Comparison of ENCODE assay signal across 29 cellular contexts in genomic region chr2:67719351-67719750, GRCh38.
"Had no signal": no experiment of that assay in that cellular context is flagged by ENCODE, and none has a peak within 500 bp of the region (broad histone marks: within the 10 kb centered on the region; RNA-seq: fewer than 3 reads in every experiment).

No MANE protein-coding gene starts in this region.

- H3K27me3 ChIP-seq: esophagus squamous epithelium, right atrium auricular region, spleen, testis, transverse colon had no signal

- ATAC-seq: activated CD4-positive, CD25-positive, alpha-beta regulatory T cell treated with anti-CD3 and anti-CD28 coated beads, Interleukin-2, amount 50 U/mL, for 24 hours; mucosa of descending colon; natural killer cell treated with Interleukin-12 subunit alpha and Interleukin-12 subunit beta and Interleukin-15 and Interleukin-18, amount 100 ng/mL, for 72 hours; stimulated activated naive CD8-positive, alpha-beta T cell treated with anti-CD3 and anti-CD28 coated beads, Interleukin-15, Interleukin-2, amounts not matched to agents 100 U/mL and 50 U/mL, for 24 hours had no signal

- H3K27ac Mint-ChIP-seq: activated naive CD4-positive, alpha-beta T cell treated with anti-CD3 and anti-CD28 coated beads, Interleukin-2, amount 10 ng/mL, durations not matched to agents 7 days and 5 days; activated naive CD8-positive, alpha-beta T cell treated with anti-CD3 and anti-CD28 coated beads, Interleukin-2, amount 10 ng/mL, durations not matched to agents 7 days and 5 days; natural killer cell treated with Interleukin-12 subunit alpha and Interleukin-12 subunit beta and Interleukin-15 and Interleukin-18, amount 100 ng/mL, for 72 hours; T-helper 1 cell treated with Interleukin-12 subunit alpha and Interleukin-12 subunit beta and Interleukin-4 antibody, amounts not matched to agents 30 μg/mL and 1 μg/mL, for 36 hours had no signal

- H3K36me3 ChIP-seq: esophagus squamous epithelium, left ventricle myocardium inferior, right atrium auricular region, spleen, transverse colon, WERI-Rb-1 had no signal

- DNase-seq: activated CD4-positive, alpha-beta T cell treated with anti-CD3 and anti-CD28 coated beads for 48 hours; activated CD4-positive, alpha-beta T cell treated with anti-CD3 and anti-CD28 coated beads, Interleukin-2, amount 50 U/mL, for 48 hours; activated CD8-positive, alpha-beta memory T cell treated with anti-CD3 and anti-CD28 coated beads, Interleukin-2, amount 50 U/mL, for 4 hours; activated gamma-delta T cell; activated naive CD4-positive, alpha-beta T cell treated with anti-CD3 and anti-CD28 coated beads, Interleukin-2, amount 10 ng/mL, durations not matched to agents 7 days and 5 days; activated naive CD8-positive, alpha-beta T cell treated with anti-CD3 and anti-CD28 coated beads, Interleukin-2, amount 10 ng/mL, durations not matched to agents 7 days and 5 days; activated T-cell treated with anti-CD3 and anti-CD28 coated beads, Interleukin-2, amount 50 U/mL, for 1 hour; amygdala; dermis blood vessel endothelial cell; effector CD4-positive, alpha-beta T cell; esophagus squamous epithelium; foreskin melanocyte; left ventricle myocardium inferior; mesendoderm; mucosa of descending colon; spleen; stimulated activated CD4-positive, alpha-beta T cell treated with anti-CD3 and anti-CD28 coated beads, Interleukin-2, amount 100 ng/mL, for 48 hours; stimulated activated naive CD8-positive, alpha-beta T cell treated with anti-CD3 and anti-CD28 coated beads, Interleukin-15, Interleukin-2, amounts not matched to agents 100 U/mL and 50 U/mL, for 24 hours; T1000; testis; transverse colon; WERI-Rb-1 had no signal

- H3K4me1 ChIP-seq: esophagus squamous epithelium, left ventricle myocardium inferior, right atrium auricular region, spleen, testis, transverse colon had no signal

- H3K9me3 ChIP-seq: esophagus squamous epithelium, left ventricle myocardium inferior, mucosa of descending colon, right atrium auricular region, testis, transverse colon had no signal

- H3K4me1 Mint-ChIP-seq: activated naive CD4-positive, alpha-beta T cell treated with anti-CD3 and anti-CD28 coated beads, Interleukin-2, amount 10 ng/mL, durations not matched to agents 7 days and 5 days; activated naive CD8-positive, alpha-beta T cell treated with anti-CD3 and anti-CD28 coated beads, Interleukin-2, amount 10 ng/mL, durations not matched to agents 7 days and 5 days; central memory CD8-positive, alpha-beta T cell had no signal

- H3K36me3 Mint-ChIP-seq: activated naive CD4-positive, alpha-beta T cell treated with anti-CD3 and anti-CD28 coated beads, Interleukin-2, amount 10 ng/mL, durations not matched to agents 7 days and 5 days; activated naive CD8-positive, alpha-beta T cell treated with anti-CD3 and anti-CD28 coated beads, Interleukin-2, amount 10 ng/mL, durations not matched to agents 7 days and 5 days; natural killer cell treated with Interleukin-12 subunit alpha and Interleukin-12 subunit beta and Interleukin-15 and Interleukin-18, amount 100 ng/mL, for 72 hours had no signal

- H3K4me3 ChIP-seq: esophagus squamous epithelium, left ventricle myocardium inferior, lung, mucosa of descending colon, right atrium auricular region, spleen, testis, transverse colon had no signal

- H3K27ac ChIP-seq: epithelial cell of prostate, esophagus squamous epithelium, left ventricle myocardium inferior, right atrium auricular region, spleen, testis, transverse colon, WERI-Rb-1 had no signal

- H3K27me3 Mint-ChIP-seq: activated naive CD4-positive, alpha-beta T cell treated with anti-CD3 and anti-CD28 coated beads, Interleukin-2, amount 10 ng/mL, durations not matched to agents 7 days and 5 days; activated naive CD8-positive, alpha-beta T cell treated with anti-CD3 and anti-CD28 coated beads, Interleukin-2, amount 10 ng/mL, durations not matched to agents 7 days and 5 days; central memory CD8-positive, alpha-beta T cell had no signal

- H3K4me3 Mint-ChIP-seq: activated naive CD4-positive, alpha-beta T cell treated with anti-CD3 and anti-CD28 coated beads, Interleukin-2, amount 10 ng/mL, durations not matched to agents 7 days and 5 days; activated naive CD8-positive, alpha-beta T cell treated with anti-CD3 and anti-CD28 coated beads, Interleukin-2, amount 10 ng/mL, durations not matched to agents 7 days and 5 days; central memory CD8-positive, alpha-beta T cell; natural killer cell treated with Interleukin-12 subunit alpha and Interleukin-12 subunit beta and Interleukin-15 and Interleukin-18, amount 100 ng/mL, for 72 hours; T-helper 1 cell treated with Interleukin-12 subunit alpha and Interleukin-12 subunit beta and Interleukin-4 antibody, amounts not matched to agents 30 μg/mL and 1 μg/mL, for 36 hours had no signal
